ENCODE assay signal across 8 cellular contexts in the genomic region with DNA sequence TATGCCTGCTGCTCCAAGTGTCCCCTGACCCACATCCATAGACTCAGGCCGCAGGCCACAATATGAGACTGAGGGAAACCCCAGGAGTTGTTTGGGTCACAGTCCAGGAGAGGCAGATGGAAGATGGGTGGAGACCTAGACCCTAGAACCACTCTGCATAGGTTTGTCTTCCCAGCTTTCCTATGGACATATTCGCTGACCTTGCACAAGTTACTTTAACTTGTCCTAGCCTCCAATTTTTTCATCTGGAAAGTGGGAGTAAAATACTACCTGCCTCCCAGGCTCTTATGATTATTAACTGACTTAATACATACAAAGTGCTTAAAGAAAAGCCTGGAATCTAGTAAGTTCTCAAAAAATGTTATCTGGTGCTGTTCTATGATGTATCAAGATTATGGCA.
"Had no signal": no experiment of that assay in that cellular context is flagged by ENCODE, and none has a peak within 500 bp of the region (broad histone marks: within the 10 kb centered on the region; RNA-seq: fewer than 3 reads in every experiment).

No MANE protein-coding gene starts in this region.

- H3K9ac ChIP-seq: GM23248 had no signal

- H3K9me3 ChIP-seq: HAP-1 had no signal

- ATAC-seq: HCT116 had no signal

- H3K36me3 ChIP-seq: HAP-1 had no signal

- H2AFZ ChIP-seq: GM23248 had no signal

- DNase-seq: GM23248, GOT3, H7, HFFc6, KG1 had no signal

- H3K4me3 ChIP-seq: GM23248, HAP-1 had no signal

- H3K27ac ChIP-seq: GM23248, HL-60 had no signal

- H3K4me1 ChIP-seq: HAP-1 had no signal
